In genomic region chr1:216175714-216176113, GRCh38 we compare ENCODE assay signal across 32 cellular contexts.
DNase-seq lines count a peak whose midpoint lies in the region; ATAC-seq, FAIRE-seq and TF ChIP-seq lines count a peak whose summit lies in the region.
"Had no signal": no experiment of that assay in that cellular context is flagged by ENCODE, and none has a peak within 500 bp of the region (broad histone marks: within the 10 kb centered on the region; RNA-seq: fewer than 3 reads in every experiment).

No MANE protein-coding gene starts in this region.

- intact Hi-C loops in OCI-LY7 (cut with micrococcal nuclease; ENCODE audit: unreplicated experiment) = no loop called here

- H3K27ac ChIP-seq in foreskin keratinocyte = no peak overlapping the region
- no peak overlapping the region for H3K27ac ChIP-seq in OCI-LY7 (ENCODE audit: low read depth, low read length, poor library complexity, severe bottlenecking)
- H3K27ac ChIP-seq: dorsolateral prefrontal cortex, left ventricle myocardium inferior, pancreas, PC-9, upper lobe of left lung had no signal

- peak; percentile 9 for TF ChIP-seq CTCF in foreskin keratinocyte (conservative IDR thresholded peaks at IDR 0.05)
- no peak for TF ChIP-seq CTCF in OCI-LY7 (conservative IDR thresholded peaks at IDR 0.05; ENCODE audit: low read length)

- H3K79me2 ChIP-seq in OCI-LY7 (ENCODE audit: insufficient read depth, low read depth, low read length) = no peaks in the 10 kb centered on the region

- H3K9me2 ChIP-seq in OCI-LY7 (ENCODE audit: insufficient read depth, low read length) = no peaks in the 10 kb centered on the region

- peaks cover 4% of the 10 kb centered on the region for H3K4me1 ChIP-seq in foreskin keratinocyte
- H3K4me1 ChIP-seq in OCI-LY7 (ENCODE audit: insufficient read depth, low read length, poor library complexity, severe bottlenecking) = no peaks in the 10 kb centered on the region
- H3K4me1 ChIP-seq: left ventricle myocardium inferior, pancreas, upper lobe of left lung had no signal

- BruUV-seq in OCI-LY7 (replicated peaks; lab: Mats Ljungman, UMichigan) = no TSS peak

- TF ChIP-seq POLR2A in H54 (IDR thresholded peaks at IDR 0.05; ENCODE audit: low read depth, low read length) = no peak

- ATAC-seq in foreskin keratinocyte (no peak), HG03139 (IDR thresholded peaks at IDR 0.05; ENCODE audit: unreplicated experiment) (no peak)
- ATAC-seq: activated T-helper 17 cell treated with anti-CD3 and anti-CD28 coated beads, Interleukin-2, amount 50 U/mL, for 72 hours; pancreas; Right ventricle myocardium inferior had no signal

- no peak for FAIRE-seq in H54 (lab: Jason Lieb, UNC)
- FAIRE-seq: A204.1, GM12892, keratinocyte, pancreas had no signal

- H2AFZ ChIP-seq in OCI-LY7 (ENCODE audit: low read length) = no peak overlapping the region
- H2AFZ ChIP-seq: PC-9 had no signal

- H3K36me3 ChIP-seq in OCI-LY7 (ENCODE audit: insufficient read depth, low read length) = no peaks in the 10 kb centered on the region
- H3K36me3 ChIP-seq: left ventricle myocardium inferior, pancreas, upper lobe of left lung had no signal

- H3K27me3 ChIP-seq in foreskin keratinocyte = no peaks in the 10 kb centered on the region
- H3K27me3 ChIP-seq: pancreas, upper lobe of left lung had no signal

- no peak overlapping the region for H3K4me2 ChIP-seq in OCI-LY7 (ENCODE audit: low read length)
- H3K4me2 ChIP-seq: PC-9 had no signal

- no peaks in the 10 kb centered on the region for H3K9me3 ChIP-seq in OCI-LY7 (ENCODE audit: low read length)
- H3K9me3 ChIP-seq: left ventricle myocardium inferior, pancreas, upper lobe of left lung had no signal

- DNase-seq in A172 (ENCODE audit: low spot score) = peak; percentile 59
- DNase-seq in H54 (ENCODE audit: insufficient read length, low spot score) = peak; percentile 7
- DNase-seq in RKO (ENCODE audit: low spot score) = peak; percentile 25
- DNase-seq in foreskin keratinocyte = no peak
- no peak for DNase-seq in OCI-LY7 (ENCODE audit: low spot score)
- DNase-seq in activated T-cell treated with anti-CD3 and anti-CD28 coated beads, Interleukin-2, amount 50 U/mL, for 48 hours = no peak
- DNase-seq in LoVo (ENCODE audit: low spot score) = no peak
- DNase-seq: activated CD4-positive, alpha-beta memory T cell treated with anti-CD3 and anti-CD28 coated beads, Interleukin-2, amount 10 ng/mL, durations not matched to agents 7 days and 5 days; activated CD8-positive, alpha-beta memory T cell treated with anti-CD3 and anti-CD28 coated beads, Interleukin-2, amount 50 U/mL, for 48 hours; amygdala; Calu3; CD4-positive, CD25-positive, alpha-beta regulatory T cell; dorsolateral prefrontal cortex; EL; left ventricle myocardium inferior; NCI-H1092; NCI-H187; NCI-H2171 treated with DMSO at 0.1 percent for 48 hours; NCI-H510A treated with DMSO at 0.1 percent for 48 hours; NK-92 treated with Interleukin-12 subunit alpha and Interleukin-12 subunit beta, amount 100 ng/mL, for 24 hours; pancreas; PC-9; retina; stimulated activated naive CD4-positive, alpha-beta T cell; T-helper 2 cell; upper lobe of left lung had no signal

- H3K4me3 ChIP-seq in OCI-LY7 (ENCODE audit: low read depth, low read length, poor library complexity, severe bottlenecking) = no peak overlapping the region
- H3K4me3 ChIP-seq: dorsolateral prefrontal cortex, left ventricle myocardium inferior, pancreas, PC-9, upper lobe of left lung had no signal

- POLR2A ChIA-PET in OCI-LY7 (lab: Charles Lee) = interaction anchor here (0.5 kb wide), 1 partner anchor 546 kb away, joined by 5 read pairs; no protein-coding TSS in a partner anchor

- H4K20me1 ChIP-seq in OCI-LY7 (ENCODE audit: insufficient read depth, low read length) = no peaks in the 10 kb centered on the region

- CTCF ChIA-PET in OCI-LY7 (lab: Charles Lee; ENCODE audit: unreplicated experiment) = no interaction called here

Comparison
In these comparisons a context has a peak if more than half of its experiments do, and no peak if none do; other contexts are left out.
1. DNase-seq: peak in A172 (single experiment), H54 (single experiment) and RKO (single experiment); none in foreskin keratinocyte (0 of 2), OCI-LY7 (single experiment), activated T-cell treated with anti-CD3 and anti-CD28 coated beads, Interleukin-2, amount 50 U/mL, for 48 hours (0 of 2) and LoVo (single experiment).